ENCODE assay signal across 22 cellular contexts in genomic region chr7:84997626-84998025, GRCh38.
DNase-seq lines count a peak whose midpoint lies in the region; ATAC-seq, FAIRE-seq and TF ChIP-seq lines count a peak whose summit lies in the region.
"Had no signal": no experiment of that assay in that cellular context is flagged by ENCODE, and none has a peak within 500 bp of the region (broad histone marks: within the 10 kb centered on the region; RNA-seq: fewer than 3 reads in every experiment).

No MANE protein-coding gene starts in this region.

- H3K27ac ChIP-seq in A549 (no peak overlapping the region), SJCRH30 (0 out of 2 replicates have a peak overlapping the region, but pooled peaks have one; percentile 12), keratinocyte (ENCODE audit: control insufficient read depth, insufficient read depth, low read length) (no peak overlapping the region), PC-9 (no peak overlapping the region), substantia nigra (ENCODE audit: low read depth, low read length, poor library complexity, severe bottlenecking) (no peak overlapping the region)
- H3K27ac ChIP-seq: BLaER1, KMS-11 had no signal

- no peaks in the 10 kb centered on the region for H4K20me1 ChIP-seq in keratinocyte (ENCODE audit: control insufficient read depth, extremely low read depth, insufficient read depth, low read length)
- H4K20me1 ChIP-seq in PC-9 (ENCODE audit: insufficient read depth): no peaks in the 10 kb centered on the region
- H4K20me1 ChIP-seq: BLaER1 had no signal

- no peaks in the 10 kb centered on the region for H3K36me3 ChIP-seq in SJCRH30
- no peaks in the 10 kb centered on the region for H3K36me3 ChIP-seq in keratinocyte (ENCODE audit: control insufficient read depth in 2 of 2, extremely low read depth in 1 of 2, insufficient read depth in 2 of 2, low read length in 2 of 2)
- no peaks in the 10 kb centered on the region for H3K36me3 ChIP-seq in PC-9 (ENCODE audit: low read depth)
- H3K36me3 ChIP-seq: BLaER1 had no signal

- WGBS in A549 (ENCODE audit: missing lambda C conversion rate): 49% methylated on average over 2 of the region's 2 CpGs

- no peak overlapping the region for H2AFZ ChIP-seq in keratinocyte (ENCODE audit: control insufficient read depth, low read length)
- no peak overlapping the region for H2AFZ ChIP-seq in PC-9

- no peak for TF ChIP-seq RAD21 in A549 (conservative IDR thresholded peaks at IDR 0.05 in 1 of 2, IDR thresholded peaks at IDR 0.05 in 1 of 2)

- intact Hi-C loops in PC-9 (cut with micrococcal nuclease; ENCODE audit: unreplicated experiment): no loop called here

- no peaks in the 10 kb centered on the region; the same call in 1 of the 2 replicates for H3K9me2 ChIP-seq in PC-9 (ENCODE audit: insufficient read depth)

- no peak for ATAC-seq in A549
- ATAC-seq: SK-N-SH treated with all-trans-retinoic acid at 6 μM for 48 hours had no signal

- BruUV-seq in PC-9 (replicated peaks; lab: Mats Ljungman, UMichigan): no TSS peak

- no peak for TF ChIP-seq CTCF in A549 (IDR thresholded peaks at IDR 0.05)
- no peak for TF ChIP-seq CTCF in D721Med (IDR thresholded peaks at IDR 0.05; ENCODE audit: insufficient read depth, missing control alignments)
- TF ChIP-seq CTCF in keratinocyte (optimal IDR thresholded peaks at IDR 0.05 in 1 of 3, IDR thresholded peaks at IDR 0.05 in 1 of 3, conservative IDR thresholded peaks at IDR 0.05 in 1 of 3; ENCODE audit: extremely low read depth in 1 of 3, insufficient read depth in 2 of 3, low read length in 3 of 3): no peak
- TF ChIP-seq CTCF in PC-9 (conservative IDR thresholded peaks at IDR 0.05): no peak

- POLR2A ChIA-PET in A549 (lab: Yijun Ruan, JAX) (no interaction called here), PC-9 (lab: Charles Lee; ENCODE audit: unreplicated experiment) (no interaction called here)

- H3K79me2 ChIP-seq in keratinocyte (ENCODE audit: control insufficient read depth, insufficient read depth, low read length) (no peaks in the 10 kb centered on the region), PC-9 (ENCODE audit: low read depth) (no peaks in the 10 kb centered on the region)

- H3K4me1 ChIP-seq in A549: no peaks in the 10 kb centered on the region
- H3K4me1 ChIP-seq in SJCRH30: peaks cover 30% of the 10 kb centered on the region
- no peaks in the 10 kb centered on the region for H3K4me1 ChIP-seq in keratinocyte (ENCODE audit: control insufficient read depth, extremely low read depth, insufficient read depth, low read length)
- H3K4me1 ChIP-seq in PC-9 (replicated peaks; ENCODE audit: insufficient read depth): no peaks in the 10 kb centered on the region
- H3K4me1 ChIP-seq: BLaER1 had no signal

- no peak for DNase-seq in A549 (ENCODE audit: low read depth in 1 of 2, low spot score in 1 of 2)
- DNase-seq in D721Med (ENCODE audit: insufficient read length, low spot score): no peak
- DNase-seq in SJCRH30: no peak
- no peak for DNase-seq in keratinocyte (ENCODE audit: low read depth, low spot score)
- no peak for DNase-seq in T-helper 9 cell
- DNase-seq in PC-9: no peak
- no peak for DNase-seq in substantia nigra (lab: John Stamatoyannopoulos, UW)
- DNase-seq in NCI-H2081 (lab: John Stamatoyannopoulos, UW): no peak
- DNase-seq: ACHN; CD4-positive, alpha-beta T cell; COR-L47; DND-41; IMR-90; NCI-H1694; NCI-H446; NCI-H526; SIG-M5 had no signal

- H3K9me1 ChIP-seq in keratinocyte (ENCODE audit: control insufficient read depth, extremely low read depth, insufficient read depth, low read length): no peaks in the 10 kb centered on the region

- CTCF ChIA-PET in A549 (lab: Yijun Ruan, JAX) (no interaction called here), PC-9 (lab: Charles Lee) (no interaction called here)

- TF ChIP-seq EP300 in A549 (IDR thresholded peaks at IDR 0.05): no peak

- no peak overlapping the region for H3K4me3 ChIP-seq in A549
- no peak overlapping the region for H3K4me3 ChIP-seq in SJCRH30
- no peak overlapping the region for H3K4me3 ChIP-seq in keratinocyte (ENCODE audit: control insufficient read depth in 2 of 3, extremely low read depth in 1 of 3, insufficient read depth in 2 of 3, low read depth in 1 of 3, low read length in 3 of 3)
- H3K4me3 ChIP-seq in PC-9: no peak overlapping the region
- H3K4me3 ChIP-seq: BLaER1 had no signal

- no peaks in the 10 kb centered on the region for H3K27me3 ChIP-seq in SJCRH30
- no peaks in the 10 kb centered on the region for H3K27me3 ChIP-seq in keratinocyte (ENCODE audit: control insufficient read depth, extremely low read depth, insufficient read depth, low read length)
- no peaks in the 10 kb centered on the region for H3K27me3 ChIP-seq in PC-9 (ENCODE audit: insufficient read depth, low read depth)
- H3K27me3 ChIP-seq: BLaER1 had no signal

- no peak for TF ChIP-seq POLR2A in A549 (IDR thresholded peaks at IDR 0.05; ENCODE audit: low read length)

- no peak overlapping the region for H3K4me2 ChIP-seq in A549
- H3K4me2 ChIP-seq in keratinocyte (ENCODE audit: control insufficient read depth, extremely low read depth, insufficient read depth, low read depth, low read length): no peak overlapping the region
- H3K4me2 ChIP-seq in PC-9: no peak overlapping the region
- H3K4me2 ChIP-seq: BLaER1, KMS-11 had no signal

- no peaks in the 10 kb centered on the region for H3F3A ChIP-seq in PC-9 (ENCODE audit: insufficient read depth, low read depth)

- H3K9ac ChIP-seq in keratinocyte (ENCODE audit: control insufficient read depth, extremely low read depth, insufficient read depth, low read length): no peak overlapping the region
- H3K9ac ChIP-seq: BLaER1, KMS-11 had no signal

- dilution Hi-C loops in keratinocyte (cut with MboI; ENCODE audit: extremely low pct_ligation_motif_present, low sequenced_read_pairs): no loop called here

- FAIRE-seq in A549 (lab: Jason Lieb, UNC) (peak; percentile 46), D721Med (lab: Jason Lieb, UNC) (peak; percentile 35), keratinocyte (lab: Jason Lieb, UNC) (peak; percentile 36)
- FAIRE-seq: GM18507, H1 had no signal

- H3K9me3 ChIP-seq in A549 (no peaks in the 10 kb centered on the region), SJCRH30 (replicated peaks) (no peaks in the 10 kb centered on the region), keratinocyte (ENCODE audit: control insufficient read depth, low read depth, low read length) (no peaks in the 10 kb centered on the region), PC-9 (ENCODE audit: insufficient read depth, low read depth) (no peaks in the 10 kb centered on the region)
- H3K9me3 ChIP-seq: BLaER1 had no signal

TF ChIP-seq in A549, 52 proteins besides CTCF, POLR2A, EP300 and RAD21:
- TF ChIP-seq GATA3 (IDR thresholded peaks at IDR 0.05; ENCODE audit: borderline replicate concordance): no peak
- no peak for TF ChIP-seq ZC3H11A (IDR thresholded peaks at IDR 0.05)
- TF ChIP-seq PBX3 (IDR thresholded peaks at IDR 0.05): no peak
- TF ChIP-seq RARB (CRISPR knock-in tag; IDR thresholded peaks at IDR 0.05): no peak
- TF ChIP-seq HOXB13 (CRISPR knock-in tag; IDR thresholded peaks at IDR 0.05; ENCODE audit: low read depth): no peak
- no peak for TF ChIP-seq NFE2L2 (conservative IDR thresholded peaks at IDR 0.05; ENCODE audit: low read length)
- no peak for TF ChIP-seq HOXB5 (CRISPR knock-in tag; IDR thresholded peaks at IDR 0.05)
- no peak for TF ChIP-seq NR3C1 (IDR thresholded peaks at IDR 0.05)
- no peak for TF ChIP-seq MAFK (IDR thresholded peaks at IDR 0.05; ENCODE audit: partially characterized antibody)
- TF ChIP-seq RFX5 (IDR thresholded peaks at IDR 0.05): no peak
- TF ChIP-seq, protein P1, sequence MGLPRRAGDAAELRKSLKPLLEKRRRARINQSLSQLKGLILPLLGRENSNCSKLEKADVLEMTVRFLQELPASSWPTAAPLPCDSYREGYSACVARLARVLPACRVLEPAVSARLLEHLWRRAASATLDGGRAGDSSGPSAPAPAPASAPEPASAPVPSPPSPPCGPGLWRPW (IDR thresholded peaks at IDR 0.05): no peak
- TF ChIP-seq TP53 (CRISPR knock-in tag; IDR thresholded peaks at IDR 0.05): no peak
